Comparison of ENCODE assay signal across 8 cellular contexts in the genomic region with DNA sequence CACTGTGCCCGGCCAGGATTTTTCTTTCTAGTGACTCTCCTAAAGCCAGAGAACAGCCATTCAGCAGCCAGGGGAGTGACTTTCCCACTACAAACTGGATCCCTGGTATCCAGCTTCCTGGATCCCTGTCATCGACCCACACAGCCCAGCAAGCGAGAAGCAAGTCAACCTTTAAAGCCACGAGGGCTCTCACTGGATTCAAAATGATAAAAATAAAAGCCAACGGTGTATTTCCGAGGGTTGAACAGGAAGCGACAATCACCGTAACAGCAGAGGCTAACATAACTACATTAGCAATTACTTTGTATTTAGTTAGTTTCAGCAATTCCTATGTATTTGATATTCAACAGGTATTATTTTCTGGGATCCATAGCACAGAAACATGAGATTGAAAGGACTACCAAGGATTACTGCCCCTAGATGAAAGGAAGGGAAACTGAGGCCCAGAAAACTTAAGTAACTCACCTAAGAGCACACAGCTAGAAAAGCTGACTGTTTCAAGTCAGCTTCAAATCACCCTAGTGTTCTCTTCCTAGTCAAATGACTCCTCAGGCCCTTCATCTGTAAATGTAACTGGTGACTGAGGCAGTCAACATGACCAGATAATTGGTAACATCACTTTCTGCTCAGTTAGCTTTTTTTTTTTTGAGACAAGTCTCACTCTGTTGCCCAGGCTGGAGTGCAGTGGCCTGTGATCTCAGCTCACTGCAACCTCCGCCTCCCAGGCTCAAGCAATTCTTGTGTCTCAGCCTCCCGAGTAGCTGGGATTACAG. TPM values are rescaled to one million over a fixed set of nuclear protein-coding genes. Genes with fewer than 3 reads are reported as not detected.
DNase-seq lines count a peak whose midpoint lies in the region; ATAC-seq and TF ChIP-seq lines count a peak whose summit lies in the region.

No MANE protein-coding gene starts in this region.

- peak overlapping the region; percentile 55 for H3K4me3 Mint-ChIP-seq in activated B cell treated with CpG ODN at 0.5 μM for 24 hours

- H3K27me3 Mint-ChIP-seq in activated B cell treated with CpG ODN at 0.5 μM for 24 hours = no peaks in the 10 kb centered on the region

- peak overlapping the region in 20 of 21 experiments; percentile 21 to 100 (median 99) for H3K27ac ChIP-seq in skin epidermis

- H3K36me3 Mint-ChIP-seq in activated B cell treated with CpG ODN at 0.5 μM for 24 hours (ENCODE audit: low read depth) = peaks cover 16% of the 10 kb centered on the region

- DNase-seq in GM10266 (ENCODE audit: extremely low spot score) (peak; percentile 39), activated B cell treated with CpG ODN at 0.5 μM for 24 hours (no peak), foreskin melanocyte (peak; percentile 21), HuH-7 (ENCODE audit: low spot score) (no peak)

- H3K4me3 ChIP-seq in skin epidermis = no peak overlapping the region

- peak overlapping the region; percentile 92 for H3K27ac Mint-ChIP-seq in activated B cell treated with CpG ODN at 0.5 μM for 24 hours

- peaks cover 68% of the 10 kb centered on the region for H3K4me1 Mint-ChIP-seq in activated B cell treated with CpG ODN at 0.5 μM for 24 hours

- TF ChIP-seq CTCF in GM10266 (IDR thresholded peaks at IDR 0.05; ENCODE audit: control insufficient read depth, insufficient read depth, low read depth, missing control alignments) = no peak
- no peak for TF ChIP-seq CTCF in activated B cell treated with CpG ODN at 0.5 μM for 24 hours (IDR thresholded peaks at IDR 0.05)

- POLR2A ChIA-PET in activated B cell treated with CpG ODN at 0.5 μM for 24 hours (lab: Charles Lee) = interaction anchor here (0.7 to 9.5 kb wide), 7 partner anchors 15 to 71 kb away, joined by 3 to 107 read pairs (median 27); partner anchors contain the start of genes DCAF15 and IL27RA

- ATAC-seq in activated B cell treated with CpG ODN at 0.5 μM for 24 hours (ENCODE audit: low read depth) (no peak), HG03457 (IDR thresholded peaks at IDR 0.05; ENCODE audit: unreplicated experiment) (no peak), SK-N-SH treated with all-trans-retinoic acid at 6 μM for 48 hours (no peak), HG03469 (IDR thresholded peaks at IDR 0.05; ENCODE audit: unreplicated experiment) (no peak)

- intact Hi-C loops in activated B cell treated with CpG ODN at 0.5 μM for 24 hours (cut with micrococcal nuclease) = loop anchor here (2.0 to 10.0 kb wide), 2 partner anchors 133 to 849 kb away; partner anchors contain the start of genes ASF1B, IER2 and STX10

- H3K9me3 Mint-ChIP-seq in activated B cell treated with CpG ODN at 0.5 μM for 24 hours = no peaks in the 10 kb centered on the region

- CTCF ChIA-PET in activated B cell treated with CpG ODN at 0.5 μM for 24 hours (lab: Charles Lee) = interaction anchor here (2.5 kb wide), 1 partner anchor 28 kb away, joined by 8 read pairs; the partner anchor contains the start of gene IL27RA

TF ChIP-seq in SK-N-SH treated with all-trans-retinoic acid at 6 μM for 48 hours, 23 proteins besides CTCF, POLR2A, EP300 and RAD21 (continues in another document):
- no peak for TF ChIP-seq RARB (CRISPR knock-in tag; IDR thresholded peaks at IDR 0.05)
- TF ChIP-seq CREB5 (CRISPR knock-in tag; IDR thresholded peaks at IDR 0.05; ENCODE audit: low read depth) = no peak
- TF ChIP-seq ESRRG (CRISPR knock-in tag; IDR thresholded peaks at IDR 0.05) = no peak
- TF ChIP-seq OSR1 (CRISPR knock-in tag; IDR thresholded peaks at IDR 0.05) = no peak
- no peak for TF ChIP-seq POU6F1 (CRISPR knock-in tag; IDR thresholded peaks at IDR 0.05; ENCODE audit: borderline replicate concordance, low read depth)
- no peak for TF ChIP-seq ZC3H10 (CRISPR knock-in tag; IDR thresholded peaks at IDR 0.05)
- TF ChIP-seq ZNF70 (CRISPR knock-in tag; IDR thresholded peaks at IDR 0.05) = no peak
- no peak for TF ChIP-seq ZNF8 (CRISPR knock-in tag; IDR thresholded peaks at IDR 0.05)
- no peak for TF ChIP-seq ISL1 (CRISPR knock-in tag; IDR thresholded peaks at IDR 0.05)
- TF ChIP-seq, protein P1, sequence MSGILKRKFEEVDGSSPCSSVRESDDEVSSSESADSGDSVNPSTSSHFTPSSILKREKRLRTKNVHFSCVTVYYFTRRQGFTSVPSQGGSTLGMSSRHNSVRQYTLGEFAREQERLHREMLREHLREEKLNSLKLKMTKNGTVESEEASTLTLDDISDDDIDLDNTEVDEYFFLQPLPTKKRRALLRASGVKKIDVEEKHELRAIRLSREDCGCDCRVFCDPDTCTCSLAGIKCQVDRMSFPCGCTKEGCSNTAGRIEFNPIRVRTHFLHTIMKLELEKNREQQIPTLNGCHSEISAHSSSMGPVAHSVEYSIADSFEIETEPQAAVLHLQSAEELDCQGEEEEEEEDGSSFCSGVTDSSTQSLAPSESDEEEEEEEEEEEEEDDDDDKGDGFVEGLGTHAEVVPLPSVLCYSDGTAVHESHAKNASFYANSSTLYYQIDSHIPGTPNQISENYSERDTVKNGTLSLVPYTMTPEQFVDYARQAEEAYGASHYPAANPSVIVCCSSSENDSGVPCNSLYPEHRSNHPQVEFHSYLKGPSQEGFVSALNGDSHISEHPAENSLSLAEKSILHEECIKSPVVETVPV (CRISPR knock-in tag; IDR thresholded peaks at IDR 0.05) = no peak
- TF ChIP-seq SNAI2 (CRISPR knock-in tag; IDR thresholded peaks at IDR 0.05) = no peak
- no peak for TF ChIP-seq BACH2 (CRISPR knock-in tag; IDR thresholded peaks at IDR 0.05; ENCODE audit: borderline replicate concordance)
- no peak for TF ChIP-seq PATZ1 (CRISPR knock-in tag; IDR thresholded peaks at IDR 0.05; ENCODE audit: borderline replicate concordance)

RNA-seq across cellular contexts. Expression of gene RFX1, which starts 2.7 kb away (rescaled TPM):
- total RNA-seq in activated B cell treated with CpG ODN at 0.5 μM for 24 hours = 19.0 and 19.9 TPM in 2 replicates

RNA-seq across cellular contexts. Expression of gene RLN3, which starts 24.5 kb away (rescaled TPM):
- not detected in 2 replicates for total RNA-seq in activated B cell treated with CpG ODN at 0.5 μM for 24 hours

RNA-seq across cellular contexts. Expression of gene IL27RA, which starts 28.1 kb away (rescaled TPM):
- total RNA-seq in activated B cell treated with CpG ODN at 0.5 μM for 24 hours = 34.5 and 34.6 TPM in 2 replicates

RNA-seq across cellular contexts. Expression of gene DCAF15, which starts 51.2 kb away (rescaled TPM):
- 71.4 and 83.4 TPM in 2 replicates for total RNA-seq in activated B cell treated with CpG ODN at 0.5 μM for 24 hours

RNA-seq across cellular contexts. Expression of gene PALM3, which starts 58.4 kb away (rescaled TPM):
- total RNA-seq in activated B cell treated with CpG ODN at 0.5 μM for 24 hours = not detected in 2 replicates

Comparison
In these comparisons a context has a peak if more than half of its experiments do, and no peak if none do; other contexts are left out.
1. DNase-seq: peak in GM10266 (single experiment) and foreskin melanocyte (single experiment); none in activated B cell treated with CpG ODN at 0.5 μM for 24 hours (single experiment) and HuH-7 (single experiment).